8 cellular contexts compared by ENCODE assay signal in the genomic region with DNA sequence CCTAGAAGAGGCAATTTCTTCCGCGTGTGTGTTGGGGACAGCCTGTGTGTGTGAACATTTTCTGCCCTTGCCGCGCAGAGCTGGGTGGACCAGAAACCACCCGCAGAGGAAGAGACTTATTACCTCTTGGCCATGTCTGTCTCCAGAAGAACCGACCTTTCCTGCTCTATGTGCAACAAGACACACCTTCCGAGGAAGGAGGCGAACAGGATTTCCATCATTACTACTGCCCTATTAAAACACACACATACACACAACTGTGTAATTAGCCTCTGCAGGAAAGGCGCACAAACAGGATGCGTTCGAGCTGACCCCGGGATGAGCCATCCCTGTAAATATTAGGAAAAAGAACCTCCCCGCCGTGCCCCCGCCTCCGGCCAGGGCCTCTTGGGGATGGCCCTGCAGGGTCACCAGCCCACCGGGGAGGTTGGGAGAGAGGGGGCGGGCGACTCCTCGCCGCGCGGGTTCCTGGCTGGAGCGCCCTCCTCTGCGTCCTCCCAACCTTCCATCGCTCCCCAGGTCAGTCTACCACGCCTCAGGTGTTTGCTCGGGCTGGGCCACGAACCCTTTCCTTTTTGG. TPM values are rescaled to one million over a fixed set of nuclear protein-coding genes. Genes with fewer than 3 reads are reported as not detected.
DNase-seq lines count a peak whose midpoint lies in the region; ATAC-seq and TF ChIP-seq lines count a peak whose summit lies in the region.

No MANE protein-coding gene starts in this region.

- peak; percentile 37 for ATAC-seq in mucosa of descending colon

- POLR2A ChIA-PET in AG04449 (lab: Yijun Ruan, JAX) = no interaction called here

- H3K27me3 ChIP-seq in HUES64 (ENCODE audit: insufficient read depth, low read length) = peaks cover 46% of the 10 kb centered on the region

- H3K9me3 ChIP-seq in HUES64 (ENCODE audit: insufficient read depth, low read depth, low read length) = 0 out of 2 replicates have a peak, but pooled peaks cover 1% of the 10 kb centered on the region
- no peaks in the 10 kb centered on the region for H3K9me3 ChIP-seq in mucosa of descending colon

- TF ChIP-seq CTCF in AG04449 (IDR thresholded peaks at IDR 0.05; ENCODE audit: insufficient read depth, low read length, missing control alignments) (no peak), coronary artery (IDR thresholded peaks at IDR 0.05) (no peak), mucosa of descending colon (IDR thresholded peaks at IDR 0.05) (no peak)

- H3K4me3 ChIP-seq in AG04449 (ENCODE audit: low read depth, low read length) = peak overlapping the region; percentile 45
- H3K4me3 ChIP-seq in HUES64 (ENCODE audit: low read length) = peak overlapping the region; percentile 60
- peak overlapping the region; percentile 78 for H3K4me3 ChIP-seq in coronary artery
- peak overlapping the region; percentile 37 for H3K4me3 ChIP-seq in mucosa of descending colon

- no peaks in the 10 kb centered on the region; the same call in 1 of the 2 replicates for H3K4me1 ChIP-seq in HUES64 (ENCODE audit: insufficient read depth, low read length)
- peaks cover 13% of the 10 kb centered on the region for H3K4me1 ChIP-seq in mucosa of descending colon (ENCODE audit: low read depth)

- H3K27ac ChIP-seq in HUES64 (ENCODE audit: low read depth, low read length) (no peak overlapping the region), coronary artery (peak overlapping the region; percentile 39 to 77)

- CTCF ChIA-PET in AG04449 (lab: Yijun Ruan, JAX) = no interaction called here

- H3K9ac ChIP-seq in HUES64 (ENCODE audit: low read depth, low read length) = peak overlapping the region; percentile 47; the same call in 1 of the 2 replicates

- WGBS in HUES64 = 33% methylated on average over 29 of the region's 29 CpGs

- no peak for DNase-seq in AG04449 (ENCODE audit: low read depth, low spot score)
- no peak for DNase-seq in coronary artery (ENCODE audit: low spot score)
- DNase-seq in mucosa of descending colon = peak in 1 of 3 donors; percentile 32
- no peak for DNase-seq in HuH-7 (ENCODE audit: low spot score)
- no peak for DNase-seq in NCI-H82 treated with DMSO at 0.1 percent for 48 hours (lab: John Stamatoyannopoulos, UW; ENCODE audit: unreplicated experiment)
- no peak for DNase-seq in HK-2 (ENCODE audit: unreplicated experiment)
- DNase-seq in 8988T = no peak

- no peaks in the 10 kb centered on the region for H3K36me3 ChIP-seq in HUES64 (ENCODE audit: insufficient read depth, low read length)
- H3K36me3 ChIP-seq in mucosa of descending colon (ENCODE audit: low read depth) = no peaks in the 10 kb centered on the region

- intact Hi-C loops in mucosa of descending colon (cut with DNase I, micrococcal nuclease) = no loop called here

RNA-seq across cellular contexts. Expression of gene PRKCH, which starts 0.5 kb away (rescaled TPM):
- 2.0 TPM for polyA plus RNA-seq in HUES64 (2013, experiment 1 of 2)
- polyA plus RNA-seq in HUES64 (2013, experiment 2 of 2) = 2.1 TPM
- 10 to 100 TPM; 12.3 to 15.4 (median 14.8) TPM for total RNA-seq in mucosa of descending colon

RNA-seq across cellular contexts. Expression of gene TMEM30B, which starts 39.8 kb away (rescaled TPM):
- 2.4 TPM for polyA plus RNA-seq in HUES64 (2013, experiment 1 of 2)
- 2.6 TPM for polyA plus RNA-seq in HUES64 (2013, experiment 2 of 2)
- total RNA-seq in mucosa of descending colon = 10 to 100 TPM; 26.2 to 83.8 (median 54.1) TPM
